In genomic region chrX:118396113-118396512, GRCh38 we compare ENCODE assay signal across 25 cellular contexts.
"Had no signal": no experiment of that assay in that cellular context is flagged by ENCODE, and none has a peak within 500 bp of the region (broad histone marks: within the 10 kb centered on the region; RNA-seq: fewer than 3 reads in every experiment).

No MANE protein-coding gene starts in this region.

- H3K9me3 ChIP-seq: esophagus muscularis mucosa, left lung, mucosa of descending colon, prostate gland, right atrium auricular region, stomach, thyroid gland had no signal

- H3K27ac ChIP-seq: coronary artery, esophagus muscularis mucosa, left lung, neural progenitor cell, prostate gland, right atrium auricular region, stomach, thyroid gland had no signal

- H3K27me3 Mint-ChIP-seq: naive B cell; natural killer cell treated with Interleukin-12 subunit alpha and Interleukin-12 subunit beta and Interleukin-15 and Interleukin-18, amount 100 ng/mL, for 72 hours; type B pancreatic cell had no signal

- H3K4me1 ChIP-seq: esophagus muscularis mucosa, left lung, neural progenitor cell, prostate gland, right atrium auricular region, stomach, thyroid gland had no signal

- H3K4me3 ChIP-seq: coronary artery, esophagus muscularis mucosa, left lung, mucosa of descending colon, neural progenitor cell, prostate gland, right atrium auricular region, stomach, thyroid gland had no signal

- H3K4me1 Mint-ChIP-seq: mesothelial cell of epicardium; neural progenitor cell; stimulated activated effector memory CD8-positive, alpha-beta T cell treated with anti-CD3 and anti-CD28 coated beads, Interleukin-12 subunit alpha, Interleukin-12 subunit beta, amount 100 ng/mL, for 72 hours had no signal

- H3K27me3 ChIP-seq: esophagus muscularis mucosa, left lung, neural progenitor cell, right atrium auricular region, stomach, thyroid gland had no signal

- DNase-seq: effector memory CD4-positive, alpha-beta T cell; hypothalamus; immature natural killer cell; left cardiac atrium; left lung; mesenchymal stem cell; mucosa of descending colon; naive B cell; stimulated activated CD4-positive, alpha-beta T cell treated with anti-CD3 and anti-CD28 coated beads, Interleukin-2, amount 100 ng/mL, for 24 hours; stimulated activated CD4-positive, alpha-beta T cell treated with anti-CD3 and anti-CD28 coated beads, Interleukin-4, amount 100 ng/mL, for 24 hours; stimulated activated naive CD4-positive, alpha-beta T cell treated with Interleukin-2 at 50 U/mL for 16 hours; stomach; thyroid gland had no signal

- H3K4me3 Mint-ChIP-seq: immature natural killer cell; mesothelial cell of epicardium; naive B cell; natural killer cell treated with Interleukin-12 subunit alpha and Interleukin-12 subunit beta and Interleukin-15 and Interleukin-18, amount 100 ng/mL, for 72 hours; neural progenitor cell; stimulated activated effector memory CD8-positive, alpha-beta T cell treated with anti-CD3 and anti-CD28 coated beads, Interleukin-12 subunit alpha, Interleukin-12 subunit beta, amount 100 ng/mL, for 72 hours; type B pancreatic cell had no signal

- H3K36me3 ChIP-seq: prostate gland had no signal

- ATAC-seq: left cardiac atrium; left lung; mucosa of descending colon; natural killer cell treated with Interleukin-12 subunit alpha and Interleukin-12 subunit beta and Interleukin-15 and Interleukin-18, amount 100 ng/mL, for 72 hours; sciatic nerve; stimulated activated effector memory CD8-positive, alpha-beta T cell treated with anti-CD3 and anti-CD28 coated beads, Interleukin-12 subunit alpha, Interleukin-12 subunit beta, amount 100 ng/mL, for 72 hours had no signal

- FAIRE-seq: endothelial cell of umbilical vein, frontal cortex had no signal

- H3K9me3 Mint-ChIP-seq: immature natural killer cell; naive B cell; natural killer cell treated with Interleukin-12 subunit alpha and Interleukin-12 subunit beta and Interleukin-15 and Interleukin-18, amount 100 ng/mL, for 72 hours; neural progenitor cell; stimulated activated effector memory CD8-positive, alpha-beta T cell treated with anti-CD3 and anti-CD28 coated beads, Interleukin-12 subunit alpha, Interleukin-12 subunit beta, amount 100 ng/mL, for 72 hours; type B pancreatic cell had no signal

- H3K27ac Mint-ChIP-seq: immature natural killer cell; mesothelial cell of epicardium; natural killer cell treated with Interleukin-12 subunit alpha and Interleukin-12 subunit beta and Interleukin-15 and Interleukin-18, amount 100 ng/mL, for 72 hours; neural progenitor cell; stimulated activated effector memory CD8-positive, alpha-beta T cell treated with anti-CD3 and anti-CD28 coated beads, Interleukin-12 subunit alpha, Interleukin-12 subunit beta, amount 100 ng/mL, for 72 hours; type B pancreatic cell had no signal
